ENCODE assay signal across 8 cellular contexts in genomic region chr1:34164510-34165381, GRCh38. TPM values are rescaled to one million over a fixed set of nuclear protein-coding genes. Genes with fewer than 3 reads are reported as not detected.
A peak's percentile ranks its signal among the peaks of the same experiment; 100 is the strongest.
DNase-seq lines count a peak whose midpoint lies in the region; ATAC-seq and TF ChIP-seq lines count a peak whose summit lies in the region.

CSMD2 (minus strand) TSS chr1:34165230; CDS start chr1:34165097, 133 bp downstream.

- POLR2A ChIA-PET in WTC11 (lab: Charles Lee): interaction anchor here (1.0 to 5.0 kb wide), 2 partner anchors 12 to 24 kb away, joined by 3 to 29 read pairs; partner anchors contain the start of gene C1orf94

- H3K4me3 Mint-ChIP-seq in activated naive CD8-positive, alpha-beta T cell: peak within 1 kb of the TSS; percentile 60
- no peak within 1 kb of the TSS for H3K4me3 Mint-ChIP-seq in activated naive CD8-positive, alpha-beta T cell treated with anti-CD3 and anti-CD28 coated beads, Interleukin-2, amount 50 U/mL, for 24 hours
- H3K4me3 Mint-ChIP-seq in WTC11: peak within 1 kb of the TSS; percentile 93

- intact Hi-C loops in sigmoid colon (cut with DNase I): no loop called here

- TF ChIP-seq CTCF in WTC11 (IDR thresholded peaks at IDR 0.05) (no peak), sigmoid colon (IDR thresholded peaks at IDR 0.05) (no peak)

- WGBS in sigmoid colon, 2 donors: 2 to 4% methylated on average over 91 of the region's 91 CpGs

- DNase-seq in activated naive CD8-positive, alpha-beta T cell treated with anti-CD3 and anti-CD28 coated beads, Interleukin-2, amount 50 U/mL, for 24 hours: no peak
- DNase-seq in WTC11 (ENCODE audit: low spot score) (peak; percentile 75), hypothalamus (lab: John Stamatoyannopoulos, UW) (peak; percentile 14 to 88 (median 66)), sigmoid colon (no peak), NCI-H2196 treated with DMSO at 0.1 percent for 48 hours (lab: John Stamatoyannopoulos, UW; ENCODE audit: unreplicated experiment) (no peak)
- no peak for DNase-seq in stimulated activated CD8-positive, alpha-beta memory T cell treated with anti-CD3 and anti-CD28 coated beads, Interleukin-4, amount 100 ng/mL, for 48 hours

- peaks cover 8% of the 10 kb centered on the region for H3K4me1 Mint-ChIP-seq in activated naive CD8-positive, alpha-beta T cell (ENCODE audit: low read depth)
- H3K4me1 Mint-ChIP-seq in activated naive CD8-positive, alpha-beta T cell treated with anti-CD3 and anti-CD28 coated beads, Interleukin-2, amount 50 U/mL, for 24 hours: peaks cover 8% of the 10 kb centered on the region
- peaks cover 45% of the 10 kb centered on the region for H3K4me1 Mint-ChIP-seq in WTC11

- no peak for TF ChIP-seq POLR2A in sigmoid colon (IDR thresholded peaks at IDR 0.05)

- H3K9me3 ChIP-seq in sigmoid colon: no peaks in the 10 kb centered on the region

- ATAC-seq in activated naive CD8-positive, alpha-beta T cell treated with anti-CD3 and anti-CD28 coated beads, Interleukin-2, amount 50 U/mL, for 24 hours: no peak
- ATAC-seq in WTC11: no peak
- ATAC-seq in HG03442 (IDR thresholded peaks at IDR 0.05; ENCODE audit: unreplicated experiment): no peak

- H3K27me3 ChIP-seq in sigmoid colon: peaks cover 24 to 87% (median 70%) of the 10 kb centered on the region in 3 donors

- H3K9me3 Mint-ChIP-seq in activated naive CD8-positive, alpha-beta T cell (ENCODE audit: low read depth): no peaks in the 10 kb centered on the region
- H3K9me3 Mint-ChIP-seq in activated naive CD8-positive, alpha-beta T cell treated with anti-CD3 and anti-CD28 coated beads, Interleukin-2, amount 50 U/mL, for 24 hours: no peaks in the 10 kb centered on the region
- H3K9me3 Mint-ChIP-seq in WTC11: no peaks in the 10 kb centered on the region

- H3K36me3 Mint-ChIP-seq in activated naive CD8-positive, alpha-beta T cell: no peaks in the 10 kb centered on the region
- H3K36me3 Mint-ChIP-seq in activated naive CD8-positive, alpha-beta T cell treated with anti-CD3 and anti-CD28 coated beads, Interleukin-2, amount 50 U/mL, for 24 hours (ENCODE audit: low read depth): no peaks in the 10 kb centered on the region
- H3K36me3 Mint-ChIP-seq in WTC11: 0 out of 2 replicates have a peak, but pooled peaks cover 5% of the 10 kb centered on the region

- H3K27ac Mint-ChIP-seq in activated naive CD8-positive, alpha-beta T cell: no peak within 1 kb of the TSS
- no peak within 1 kb of the TSS for H3K27ac Mint-ChIP-seq in activated naive CD8-positive, alpha-beta T cell treated with anti-CD3 and anti-CD28 coated beads, Interleukin-2, amount 50 U/mL, for 24 hours
- peak within 1 kb of the TSS; percentile 95 for H3K27ac Mint-ChIP-seq in WTC11

- peaks cover 34% of the 10 kb centered on the region for H3K27me3 Mint-ChIP-seq in activated naive CD8-positive, alpha-beta T cell
- H3K27me3 Mint-ChIP-seq in activated naive CD8-positive, alpha-beta T cell treated with anti-CD3 and anti-CD28 coated beads, Interleukin-2, amount 50 U/mL, for 24 hours: peaks cover 63% of the 10 kb centered on the region
- H3K27me3 Mint-ChIP-seq in WTC11 (ENCODE audit: low read depth): no peaks in the 10 kb centered on the region; the same call in none of the 2 replicates

- H3K36me3 ChIP-seq in sigmoid colon: no peaks in the 10 kb centered on the region

- TF ChIP-seq EP300 in sigmoid colon (IDR thresholded peaks at IDR 0.05): no peak

- CTCF ChIA-PET in WTC11 (lab: Charles Lee): interaction anchor here (0.7 to 3.5 kb wide), 12 partner anchors 12 to 578 kb away, joined by 3 to 63 read pairs (median 6); partner anchors contain the start of gene C1orf94

- peak within 1 kb of the TSS; percentile 12 to 50 (median 44) for H3K4me3 ChIP-seq in sigmoid colon

- H3K4me1 ChIP-seq in sigmoid colon: peaks cover 0 to 46% (median 44%) of the 10 kb centered on the region in 4 donors

- H3K27ac ChIP-seq in sigmoid colon: peak within 1 kb of the TSS in 1 of 4 donors; percentile 10

TF ChIP-seq in WTC11, 78 proteins besides CTCF, POLR2A, EP300 and RAD21 (continues in another document):
- TF ChIP-seq SMAD3 (CRISPR knock-in tag; IDR thresholded peaks at IDR 0.05; ENCODE audit: borderline replicate concordance) (no peak), SMAD4 (CRISPR knock-in tag; IDR thresholded peaks at IDR 0.05) (no peak), ZNF219 (CRISPR knock-in tag; IDR thresholded peaks at IDR 0.05; ENCODE audit: borderline replicate concordance) (no peak), FOXJ3 (CRISPR knock-in tag; IDR thresholded peaks at IDR 0.05; ENCODE audit: borderline replicate concordance) (no peak), ZMAT4 (CRISPR knock-in tag; IDR thresholded peaks at IDR 0.05) (no peak), FOXP1 (CRISPR knock-in tag; IDR thresholded peaks at IDR 0.05; ENCODE audit: borderline replicate concordance) (no peak), EMX1 (CRISPR knock-in tag; IDR thresholded peaks at IDR 0.05) (no peak), TEAD1 (CRISPR knock-in tag; IDR thresholded peaks at IDR 0.05) (peak; percentile 18; the same call in 1 of the 2 replicates), RELA (CRISPR knock-in tag; IDR thresholded peaks at IDR 0.05; ENCODE audit: borderline replicate concordance) (no peak), NR2C2 (CRISPR knock-in tag; IDR thresholded peaks at IDR 0.05) (no peak), OVOL2 (CRISPR knock-in tag; IDR thresholded peaks at IDR 0.05; ENCODE audit: borderline replicate concordance) (no peak), ATF1 (CRISPR knock-in tag; IDR thresholded peaks at IDR 0.05) (no peak), RORB (CRISPR knock-in tag; IDR thresholded peaks at IDR 0.05) (no peak), MLX (CRISPR knock-in tag; IDR thresholded peaks at IDR 0.05) (no peak)
- TF ChIP-seq, protein P1, sequence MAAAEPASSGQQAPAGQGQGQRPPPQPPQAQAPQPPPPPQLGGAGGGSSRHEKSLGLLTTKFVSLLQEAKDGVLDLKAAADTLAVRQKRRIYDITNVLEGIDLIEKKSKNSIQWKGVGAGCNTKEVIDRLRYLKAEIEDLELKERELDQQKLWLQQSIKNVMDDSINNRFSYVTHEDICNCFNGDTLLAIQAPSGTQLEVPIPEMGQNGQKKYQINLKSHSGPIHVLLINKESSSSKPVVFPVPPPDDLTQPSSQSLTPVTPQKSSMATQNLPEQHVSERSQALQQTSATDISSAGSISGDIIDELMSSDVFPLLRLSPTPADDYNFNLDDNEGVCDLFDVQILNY (CRISPR knock-in tag; IDR thresholded peaks at IDR 0.05): 0 out of 2 replicates have a peak, but pooled peaks have one; percentile 26
- TF ChIP-seq, protein P2, sequence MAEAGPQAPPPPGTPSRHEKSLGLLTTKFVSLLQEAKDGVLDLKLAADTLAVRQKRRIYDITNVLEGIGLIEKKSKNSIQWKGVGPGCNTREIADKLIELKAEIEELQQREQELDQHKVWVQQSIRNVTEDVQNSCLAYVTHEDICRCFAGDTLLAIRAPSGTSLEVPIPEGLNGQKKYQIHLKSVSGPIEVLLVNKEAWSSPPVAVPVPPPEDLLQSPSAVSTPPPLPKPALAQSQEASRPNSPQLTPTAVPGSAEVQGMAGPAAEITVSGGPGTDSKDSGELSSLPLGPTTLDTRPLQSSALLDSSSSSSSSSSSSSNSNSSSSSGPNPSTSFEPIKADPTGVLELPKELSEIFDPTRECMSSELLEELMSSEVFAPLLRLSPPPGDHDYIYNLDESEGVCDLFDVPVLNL (CRISPR knock-in tag; IDR thresholded peaks at IDR 0.05; ENCODE audit: borderline replicate concordance, low read depth): 0 out of 2 replicates have a peak, but pooled peaks have one; percentile 21
- TF ChIP-seq, protein P3, sequence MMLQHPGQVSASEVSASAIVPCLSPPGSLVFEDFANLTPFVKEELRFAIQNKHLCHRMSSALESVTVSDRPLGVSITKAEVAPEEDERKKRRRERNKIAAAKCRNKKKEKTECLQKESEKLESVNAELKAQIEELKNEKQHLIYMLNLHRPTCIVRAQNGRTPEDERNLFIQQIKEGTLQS (CRISPR knock-in tag; conservative IDR thresholded peaks at IDR 0.05): no peak
- TF ChIP-seq, protein P4, sequence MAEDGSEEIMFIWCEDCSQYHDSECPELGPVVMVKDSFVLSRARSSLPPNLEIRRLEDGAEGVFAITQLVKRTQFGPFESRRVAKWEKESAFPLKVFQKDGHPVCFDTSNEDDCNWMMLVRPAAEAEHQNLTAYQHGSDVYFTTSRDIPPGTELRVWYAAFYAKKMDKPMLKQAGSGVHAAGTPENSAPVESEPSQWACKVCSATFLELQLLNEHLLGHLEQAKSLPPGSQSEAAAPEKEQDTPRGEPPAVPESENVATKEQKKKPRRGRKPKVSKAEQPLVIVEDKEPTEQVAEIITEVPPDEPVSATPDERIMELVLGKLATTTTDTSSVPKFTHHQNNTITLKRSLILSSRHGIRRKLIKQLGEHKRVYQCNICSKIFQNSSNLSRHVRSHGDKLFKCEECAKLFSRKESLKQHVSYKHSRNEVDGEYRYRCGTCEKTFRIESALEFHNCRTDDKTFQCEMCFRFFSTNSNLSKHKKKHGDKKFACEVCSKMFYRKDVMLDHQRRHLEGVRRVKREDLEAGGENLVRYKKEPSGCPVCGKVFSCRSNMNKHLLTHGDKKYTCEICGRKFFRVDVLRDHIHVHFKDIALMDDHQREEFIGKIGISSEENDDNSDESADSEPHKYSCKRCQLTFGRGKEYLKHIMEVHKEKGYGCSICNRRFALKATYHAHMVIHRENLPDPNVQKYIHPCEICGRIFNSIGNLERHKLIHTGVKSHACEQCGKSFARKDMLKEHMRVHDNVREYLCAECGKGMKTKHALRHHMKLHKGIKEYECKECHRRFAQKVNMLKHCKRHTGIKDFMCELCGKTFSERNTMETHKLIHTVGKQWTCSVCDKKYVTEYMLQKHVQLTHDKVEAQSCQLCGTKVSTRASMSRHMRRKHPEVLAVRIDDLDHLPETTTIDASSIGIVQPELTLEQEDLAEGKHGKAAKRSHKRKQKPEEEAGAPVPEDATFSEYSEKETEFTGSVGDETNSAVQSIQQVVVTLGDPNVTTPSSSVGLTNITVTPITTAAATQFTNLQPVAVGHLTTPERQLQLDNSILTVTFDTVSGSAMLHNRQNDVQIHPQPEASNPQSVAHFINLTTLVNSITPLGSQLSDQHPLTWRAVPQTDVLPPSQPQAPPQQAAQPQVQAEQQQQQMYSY (CRISPR knock-in tag; IDR thresholded peaks at IDR 0.05): peak; percentile 16; the same call in 1 of the 2 replicates

RNA-seq across cellular contexts. Expression of gene CSMD2, which starts in this region (rescaled TPM):
- 13.2 to 14.0 TPM (median 13.9 TPM) in 3 replicates for total RNA-seq in WTC11 (2021)
- total RNA-seq in sigmoid colon: under 1 TPM; under 0.01 to 0.83 (median 0.22) TPM
- polyA plus RNA-seq in sigmoid colon: under 1 TPM; under 0.01 to 0.25 (median under 0.01) TPM

Comparison
In these comparisons a context has a peak if more than half of its experiments do, and no peak if none do; other contexts are left out.
1. DNase-seq: peak in WTC11 (single experiment) and hypothalamus (51 of 51); none in activated naive CD8-positive, alpha-beta T cell treated with anti-CD3 and anti-CD28 coated beads, Interleukin-2, amount 50 U/mL, for 24 hours (single experiment), sigmoid colon (single experiment), stimulated activated CD8-positive, alpha-beta memory T cell treated with anti-CD3 and anti-CD28 coated beads, Interleukin-4, amount 100 ng/mL, for 48 hours (single experiment) and NCI-H2196 treated with DMSO at 0.1 percent for 48 hours (single experiment).